Comparison of ENCODE assay signal across 8 cellular contexts in the genomic region with DNA sequence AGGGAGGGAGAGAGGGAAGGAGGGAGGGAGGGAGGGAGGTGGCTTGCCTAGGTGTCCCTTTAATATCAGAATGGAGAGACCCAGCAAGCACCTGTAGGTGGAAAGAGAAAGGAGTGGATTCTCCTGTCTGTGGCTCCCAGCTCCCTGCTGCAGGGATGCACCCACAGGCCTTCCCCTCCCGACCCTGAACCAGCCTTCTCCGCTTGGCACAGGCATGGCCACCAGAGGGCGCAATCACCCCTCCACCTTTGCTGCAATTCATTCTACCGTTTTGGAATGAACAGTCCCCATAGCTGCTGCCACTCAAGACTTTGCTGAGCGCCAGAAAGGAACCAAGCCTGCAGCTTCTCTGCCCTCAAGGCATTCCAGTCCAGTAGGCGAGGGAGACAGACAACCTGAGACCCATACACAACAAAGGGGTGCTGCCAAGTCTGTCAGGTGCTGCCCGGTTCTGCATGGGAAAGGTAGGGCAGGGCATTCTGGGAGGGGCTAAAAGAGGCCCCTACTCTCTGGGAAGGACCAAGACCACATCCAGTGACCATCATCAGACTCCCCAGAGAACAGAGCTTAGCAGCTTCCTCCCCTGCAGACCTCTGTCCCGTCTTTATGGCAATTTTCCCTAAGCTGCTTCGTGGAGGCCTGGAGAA. TPM values are rescaled to one million over a fixed set of nuclear protein-coding genes. Genes with fewer than 3 reads are reported as not detected.
DNase-seq lines count a peak whose midpoint lies in the region; ATAC-seq and TF ChIP-seq lines count a peak whose summit lies in the region.

No MANE protein-coding gene starts in this region.

- H3K4me1 Mint-ChIP-seq in neural crest cell: peaks cover 4% of the 10 kb centered on the region
- H3K4me1 Mint-ChIP-seq in stimulated activated naive CD8-positive, alpha-beta T cell treated with anti-CD3 and anti-CD28 coated beads, Interleukin-15, Interleukin-2, amounts not matched to agents 100 ng/mL and 50 ng/mL, for 24 hours (ENCODE audit: low read depth): peaks cover 77% of the 10 kb centered on the region

- peaks cover 2% of the 10 kb centered on the region for H3K36me3 Mint-ChIP-seq in neural crest cell (ENCODE audit: low read depth)
- H3K36me3 Mint-ChIP-seq in stimulated activated naive CD8-positive, alpha-beta T cell treated with anti-CD3 and anti-CD28 coated beads, Interleukin-15, Interleukin-2, amounts not matched to agents 100 ng/mL and 50 ng/mL, for 24 hours (ENCODE audit: low read depth): peaks cover 12% of the 10 kb centered on the region

- H3K27ac ChIP-seq in fibroblast of lung (ENCODE audit: insufficient read depth, low read length): no peak overlapping the region

- no peak overlapping the region for H2AFZ ChIP-seq in fibroblast of lung (ENCODE audit: low read length)

- no peaks in the 10 kb centered on the region for H3K27me3 ChIP-seq in fibroblast of lung (ENCODE audit: control insufficient read depth, insufficient read depth, low read length)

- H3K9me3 Mint-ChIP-seq in neural crest cell: no peaks in the 10 kb centered on the region
- no peaks in the 10 kb centered on the region for H3K9me3 Mint-ChIP-seq in stimulated activated naive CD8-positive, alpha-beta T cell treated with anti-CD3 and anti-CD28 coated beads, Interleukin-15, Interleukin-2, amounts not matched to agents 100 ng/mL and 50 ng/mL, for 24 hours

- no peak overlapping the region for H3K9ac ChIP-seq in fibroblast of lung (ENCODE audit: insufficient read depth, low read length)

- peak overlapping the region; percentile 2 for H3K4me3 Mint-ChIP-seq in neural crest cell
- H3K4me3 Mint-ChIP-seq in stimulated activated naive CD8-positive, alpha-beta T cell treated with anti-CD3 and anti-CD28 coated beads, Interleukin-15, Interleukin-2, amounts not matched to agents 100 ng/mL and 50 ng/mL, for 24 hours: peak overlapping the region; percentile 23

- no peak overlapping the region for H3K4me2 ChIP-seq in fibroblast of lung (ENCODE audit: extremely low read depth, insufficient read depth, low read length)

- no peaks in the 10 kb centered on the region for H3K36me3 ChIP-seq in fibroblast of lung (ENCODE audit: control insufficient read depth, insufficient read depth, low read length)

- H3K9me3 ChIP-seq in fibroblast of lung (ENCODE audit: control insufficient read depth, insufficient read depth, low read depth, low read length): no peaks in the 10 kb centered on the region

- TF ChIP-seq CTCF in GM12875 (IDR thresholded peaks at IDR 0.05; ENCODE audit: borderline replicate concordance, insufficient read depth, low read depth, low read length): peak; percentile 97
- TF ChIP-seq CTCF in fibroblast of lung (conservative IDR thresholded peaks at IDR 0.05 in 1 of 2, IDR thresholded peaks at IDR 0.05 in 1 of 2; ENCODE audit: low read depth in 1 of 2, low read length in 2 of 2): peak; percentile 90 to 95
- TF ChIP-seq CTCF in neural crest cell (conservative IDR thresholded peaks at IDR 0.05): peak; percentile 92

- ATAC-seq in HG03159 (IDR thresholded peaks at IDR 0.05; ENCODE audit: unreplicated experiment): no peak

- H3K4me3 ChIP-seq in GM12875 (ENCODE audit: low read depth, low read length) (no peak overlapping the region), fibroblast of lung (replicated peaks in 1 of 4; ENCODE audit: control extremely low read depth in 1 of 4, insufficient read depth in 1 of 4, low read depth in 3 of 4, low read length in 4 of 4) (no peak overlapping the region)

- H3K4me1 ChIP-seq in fibroblast of lung (ENCODE audit: control insufficient read depth, extremely low read depth, insufficient read depth, low read length): peaks cover 9% of the 10 kb centered on the region

- H3K27ac Mint-ChIP-seq in neural crest cell (ENCODE audit: unreplicated experiment): no peak overlapping the region
- no peak overlapping the region for H3K27ac Mint-ChIP-seq in stimulated activated naive CD8-positive, alpha-beta T cell treated with anti-CD3 and anti-CD28 coated beads, Interleukin-15, Interleukin-2, amounts not matched to agents 100 ng/mL and 50 ng/mL, for 24 hours

- H3K27me3 Mint-ChIP-seq in neural crest cell (ENCODE audit: low read depth): no peaks in the 10 kb centered on the region
- H3K27me3 Mint-ChIP-seq in stimulated activated naive CD8-positive, alpha-beta T cell treated with anti-CD3 and anti-CD28 coated beads, Interleukin-15, Interleukin-2, amounts not matched to agents 100 ng/mL and 50 ng/mL, for 24 hours: no peaks in the 10 kb centered on the region

- DNase-seq in KG1 (lab: John Stamatoyannopoulos, UW) (peak; percentile 68), RPMI8226 (peak; percentile 87), activated T-helper 1 cell treated with Interleukin-2 at 50 U/mL for 16 hours (ENCODE audit: low read depth) (peak; percentile 76), fibroblast of lung (ENCODE audit: low read depth in 2 of 2) (peak; percentile 37 to 72), neural crest cell (ENCODE audit: low read depth, low spot score) (peak; percentile 97)

- no peaks in the 10 kb centered on the region for H4K20me1 ChIP-seq in fibroblast of lung (ENCODE audit: control insufficient read depth, extremely low read depth, insufficient read depth, low read length)

- no peaks in the 10 kb centered on the region for H3K79me2 ChIP-seq in fibroblast of lung (ENCODE audit: control insufficient read depth, insufficient read depth, low read length)

RNA-seq across cellular contexts. Expression of gene TLR9, which starts 4.9 kb away (rescaled TPM):
- total RNA-seq in fibroblast of lung (under 0.01 TPM in 1 of 2 replicates, not detected in the other), neural crest cell (0.16 TPM in 1 of 2 replicates, not detected in the other)
- polyA plus RNA-seq in fibroblast of lung: not detected in 2 replicates
- polyA plus RNA-seq in fibroblast of lung (2012): not detected in 2 replicates
- polyA minus RNA-seq in fibroblast of lung (ENCODE audit: low replicate concordance): not detected in 2 replicates

RNA-seq across cellular contexts. Expression of gene TWF2, which starts 18.5 kb away (rescaled TPM):
- 69.9 and 76.3 TPM in 2 replicates for total RNA-seq in fibroblast of lung
- polyA plus RNA-seq in fibroblast of lung: 67.2 and 69.8 TPM in 2 replicates
- 74.4 and 84.0 TPM in 2 replicates for polyA plus RNA-seq in fibroblast of lung (2012)
- 115 and 159 TPM in 2 replicates for polyA minus RNA-seq in fibroblast of lung (ENCODE audit: low replicate concordance)
- total RNA-seq in neural crest cell: 30.7 and 31.7 TPM in 2 replicates

RNA-seq across cellular contexts. Expression of gene ALAS1, which starts 22.5 kb away (rescaled TPM):
- total RNA-seq in fibroblast of lung (43.4 and 61.8 TPM in 2 replicates), neural crest cell (47.8 and 53.0 TPM in 2 replicates)
- 60.9 and 84.4 TPM in 2 replicates for polyA plus RNA-seq in fibroblast of lung
- polyA plus RNA-seq in fibroblast of lung (2012): 42.9 and 59.5 TPM in 2 replicates
- 45.6 and 118 TPM in 2 replicates for polyA minus RNA-seq in fibroblast of lung (ENCODE audit: low replicate concordance)

RNA-seq across cellular contexts. Expression of gene PPM1M, which starts 25.1 kb away (rescaled TPM):
- total RNA-seq in fibroblast of lung (37.8 and 38.8 TPM in 2 replicates), neural crest cell (4.3 and 4.4 TPM in 2 replicates)
- polyA plus RNA-seq in fibroblast of lung: 19.7 and 21.2 TPM in 2 replicates
- polyA plus RNA-seq in fibroblast of lung (2012): 16.7 and 19.4 TPM in 2 replicates
- polyA minus RNA-seq in fibroblast of lung (ENCODE audit: low replicate concordance): 31.2 and 60.9 TPM in 2 replicates

RNA-seq across cellular contexts. Expression of gene WDR82, which starts 57.9 kb away (rescaled TPM):
- total RNA-seq in fibroblast of lung: 63.9 and 71.2 TPM in 2 replicates
- polyA plus RNA-seq in fibroblast of lung: 76.2 and 77.7 TPM in 2 replicates
- 60.8 and 63.2 TPM in 2 replicates for polyA plus RNA-seq in fibroblast of lung (2012)
- polyA minus RNA-seq in fibroblast of lung (ENCODE audit: low replicate concordance): 40.1 and 47.7 TPM in 2 replicates
- 114 and 119 TPM in 2 replicates for total RNA-seq in neural crest cell
